ENCODE assay signal across 8 cellular contexts in the genomic region with DNA sequence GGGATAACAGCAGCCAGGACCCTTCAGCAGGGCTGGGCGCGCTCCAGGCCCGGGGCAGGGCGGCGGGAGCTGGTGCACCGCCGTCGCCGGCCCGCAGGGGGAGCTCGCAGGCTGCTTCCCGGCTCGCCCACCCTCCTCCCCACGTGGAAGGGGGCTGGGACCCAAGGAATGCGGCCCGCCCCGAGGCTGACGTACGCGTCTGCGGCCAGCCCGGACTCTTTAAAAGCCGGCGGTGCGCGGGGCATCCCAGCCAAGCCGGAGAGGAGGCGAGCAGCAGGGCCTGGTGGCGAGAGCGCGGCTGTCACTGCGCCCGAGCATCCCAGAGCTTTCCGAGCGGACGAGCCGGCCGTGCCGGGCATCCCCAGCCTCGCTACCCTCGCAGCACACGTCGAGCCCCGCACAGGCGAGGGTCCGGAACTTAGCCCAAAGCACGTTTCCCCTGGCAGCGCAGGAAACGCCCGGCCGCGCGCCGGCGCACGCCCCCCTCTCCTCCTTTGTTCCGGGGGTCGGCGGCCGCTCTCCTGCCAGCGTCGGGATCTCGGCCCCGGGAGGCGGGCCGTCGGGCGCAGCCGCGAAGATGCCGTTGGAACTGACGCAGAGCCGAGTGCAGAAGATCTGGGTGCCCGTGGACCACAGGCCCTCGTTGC. TPM values are rescaled to one million over a fixed set of nuclear protein-coding genes. Genes with fewer than 3 reads are reported as not detected.
DNase-seq lines count a peak whose midpoint lies in the region; ATAC-seq, FAIRE-seq and TF ChIP-seq lines count a peak whose summit lies in the region.

A gene (plus strand): TSS at position 249 of the 647 bp plus-strand sequence. CDS start 329 bp downstream, at position 578.

- peak within 1 kb of the TSS; percentile 64 to 93 (median 79) for H3K4me3 ChIP-seq in HepG2 (replicated peaks in 1 of 3; ENCODE audit: insufficient read depth in 1 of 3, low read depth in 2 of 3, low read length in 3 of 3)

- peak; percentile 89 for TF ChIP-seq CTCF in HepG2 (CRISPR knock-in tag; IDR thresholded peaks at IDR 0.05)

- H3K79me2 ChIP-seq in HepG2 (ENCODE audit: insufficient read depth, low read length), result peaks cover 13% of the 10 kb centered on the region

- TF ChIP-seq RAD21 in HepG2 (CRISPR knock-in tag; IDR thresholded peaks at IDR 0.05), result peak; percentile 93

- H3K36me3 ChIP-seq in HepG2 (replicated peaks in 1 of 2; ENCODE audit: control insufficient read depth in 1 of 2, insufficient read depth in 2 of 2, low read length in 2 of 2), result peaks cover 0 to 2% of the 10 kb centered on the region in 2 experiments; a peak in 2 of 5 replicates

- H3K27ac ChIP-seq in HepG2 (ENCODE audit: extremely low read length, insufficient read depth, low read length), result no peak within 1 kb of the TSS

- WGBS in HepG2 (ENCODE audit: low lambda C conversion rate), result 5% methylated on average over 19 of the region's 75 CpGs

- CTCF ChIA-PET in HepG2 (lab: Yijun Ruan, JAX; ENCODE audit: low intra/inter-chr PET ratio, low total read pairs), result interaction anchor here (2.0 to 2.1 kb wide), 2 partner anchors 114 to 199 kb away, joined by 5 to 22 read pairs; a partner anchor contains a TSS

- TF ChIP-seq EP300 in HepG2 (IDR thresholded peaks at IDR 0.05; ENCODE audit: low read depth in 2 of 2, low read length in 2 of 2), result no peak; a peak in 1 of 4 replicates
- TF ChIP-seq EP300 in HepG2 (CRISPR knock-in tag; IDR thresholded peaks at IDR 0.05; ENCODE audit: borderline replicate concordance), result peak; percentile 26; the same call in 1 of the 2 replicates

- in situ Hi-C loops in HepG2 (cut with HindIII; ENCODE audit: extremely low pct_ligation_motif_present, low pct_unique_long_range_greater_than_20kb), result loop anchor here (5.0 kb wide), 1 partner anchor 199 kb away; no protein-coding TSS in a partner anchor

- POLR2A ChIA-PET in HepG2 (lab: Yijun Ruan, JAX), result interaction anchor here (0.8 kb wide), 2 partner anchors 77 to 199 kb away, joined by 3 to 4 read pairs; no protein-coding TSS in a partner anchor

- peak within 1 kb of the TSS; percentile 98 for H3K4me2 ChIP-seq in HepG2 (ENCODE audit: low read depth, low read length)

- ATAC-seq in HG03064 (IDR thresholded peaks at IDR 0.05; ENCODE audit: low read depth, unreplicated experiment) (peak; percentile 60), HepG2 (peak; percentile 86)

- intact Hi-C loops in HepG2 (cut with micrococcal nuclease; ENCODE audit: unreplicated experiment), result loop anchor here (1.0 to 5.0 kb wide), 4 partner anchors 74 to 198 kb away; no protein-coding TSS in a partner anchor

- TSS peak; percentile 69 for BruUV-seq in HepG2 (replicated peaks; lab: Mats Ljungman, UMichigan)

- peak within 1 kb of the TSS; percentile 65 for H3K9ac ChIP-seq in HepG2 (ENCODE audit: insufficient read depth, low read depth, low read length)

- H3K4me1 ChIP-seq in HepG2 (ENCODE audit: insufficient read depth, low read length), result peaks cover 36% of the 10 kb centered on the region

- TF ChIP-seq POLR2A in GM18526 (IDR thresholded peaks at IDR 0.05; ENCODE audit: extremely low read depth, insufficient read length) (peak; percentile 80), HepG2 (IDR thresholded peaks at IDR 0.05; ENCODE audit: insufficient read depth in 1 of 2, low read depth in 2 of 2, low read length in 2 of 2) (peak in 1 of 2 experiments; percentile 92; a peak in 2 of 4 replicates)

- FAIRE-seq in HepG2 (lab: Jason Lieb, UNC), result peak; percentile 32

- DNase-seq in AG08395 (ENCODE audit: low spot score) (peak; percentile 98), NCI-H345 (lab: John Stamatoyannopoulos, UW) (peak; percentile 78), dermis blood vessel endothelial cell (peak; percentile 97), HepG2 (ENCODE audit: low spot score) (peak; percentile 81)
- DNase-seq in activated CD4-positive, alpha-beta T cell treated with anti-CD3 and anti-CD28 coated beads, Interleukin-2, amount 50 U/mL, for 24 hours (ENCODE audit: low read depth in 1 of 2, low spot score in 1 of 2), result peak; percentile 78 to 87
- peak; percentile 91 for DNase-seq in stimulated activated CD4-positive, alpha-beta T cell treated with anti-CD3 and anti-CD28 coated beads, Interleukin-4, amount 100 ng/mL, for 1 hour

- peaks cover 7% of the 10 kb centered on the region; the same call in 1 of the 2 replicates for H4K20me1 ChIP-seq in HepG2 (ENCODE audit: insufficient read depth, low read length)

- no peaks in the 10 kb centered on the region for H3K9me3 ChIP-seq in HepG2 (ENCODE audit: low read length)

- peaks cover 0 to 11% of the 10 kb centered on the region in 2 experiments; a peak in 1 of 5 replicates for H3K27me3 ChIP-seq in HepG2 (ENCODE audit: control insufficient read depth in 1 of 2, insufficient read depth in 2 of 2, low read length in 2 of 2)

- H2AFZ ChIP-seq in HepG2 (ENCODE audit: low read length), result no peak within 1 kb of the TSS

TF ChIP-seq in HepG2, 621 proteins besides CTCF, POLR2A, EP300 and RAD21 (continues in another document):
- 0 out of 2 replicates have a peak, but pooled peaks have one; percentile 51 for TF ChIP-seq GFI1 (CRISPR knock-in tag; IDR thresholded peaks at IDR 0.05; ENCODE audit: borderline replicate concordance)
- TF ChIP-seq SMAD9 (CRISPR knock-in tag; IDR thresholded peaks at IDR 0.05), result no peak
- TF ChIP-seq, protein P1, sequence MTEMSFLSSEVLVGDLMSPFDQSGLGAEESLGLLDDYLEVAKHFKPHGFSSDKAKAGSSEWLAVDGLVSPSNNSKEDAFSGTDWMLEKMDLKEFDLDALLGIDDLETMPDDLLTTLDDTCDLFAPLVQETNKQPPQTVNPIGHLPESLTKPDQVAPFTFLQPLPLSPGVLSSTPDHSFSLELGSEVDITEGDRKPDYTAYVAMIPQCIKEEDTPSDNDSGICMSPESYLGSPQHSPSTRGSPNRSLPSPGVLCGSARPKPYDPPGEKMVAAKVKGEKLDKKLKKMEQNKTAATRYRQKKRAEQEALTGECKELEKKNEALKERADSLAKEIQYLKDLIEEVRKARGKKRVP (CRISPR knock-in tag; IDR thresholded peaks at IDR 0.05), result peak in 1 of 2 experiments; percentile 66; a peak in 2 of 4 replicates
- TF ChIP-seq ZFP90 (CRISPR knock-in tag; IDR thresholded peaks at IDR 0.05; ENCODE audit: borderline replicate concordance), result peak; percentile 88; the same call in 1 of the 2 replicates
- TF ChIP-seq, protein P2, sequence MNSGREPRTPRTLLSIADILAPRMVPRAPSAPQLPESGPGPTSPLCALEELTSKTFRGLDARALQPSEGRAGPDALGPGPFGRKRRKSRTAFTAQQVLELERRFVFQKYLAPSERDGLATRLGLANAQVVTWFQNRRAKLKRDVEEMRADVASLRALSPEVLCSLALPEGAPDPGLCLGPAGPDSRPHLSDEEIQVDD (CRISPR knock-in tag; IDR thresholded peaks at IDR 0.05; ENCODE audit: borderline replicate concordance), result peak; percentile 74; the same call in 1 of the 2 replicates
- peak; percentile 71 for TF ChIP-seq ZSCAN25 (CRISPR knock-in tag; IDR thresholded peaks at IDR 0.05)
- TF ChIP-seq ZBTB1 (CRISPR knock-in tag; IDR thresholded peaks at IDR 0.05; ENCODE audit: borderline replicate concordance), result no peak
- peak; percentile 74; the same call in 1 of the 2 replicates for TF ChIP-seq CBFB (CRISPR knock-in tag; IDR thresholded peaks at IDR 0.05)
- no peak for TF ChIP-seq PAWR (CRISPR knock-in tag; IDR thresholded peaks at IDR 0.05; ENCODE audit: borderline replicate concordance)
- TF ChIP-seq RFXANK (CRISPR knock-in tag; IDR thresholded peaks at IDR 0.05), result peak; percentile 80; the same call in 1 of the 2 replicates
- 0 out of 2 replicates have a peak, but pooled peaks have one; percentile 40 for TF ChIP-seq NKX3-1 (CRISPR knock-in tag; IDR thresholded peaks at IDR 0.05)
- peak; percentile 44; the same call in 1 of the 2 replicates for TF ChIP-seq PPARG (CRISPR knock-in tag; conservative IDR thresholded peaks at IDR 0.05)
- TF ChIP-seq, protein P3, sequence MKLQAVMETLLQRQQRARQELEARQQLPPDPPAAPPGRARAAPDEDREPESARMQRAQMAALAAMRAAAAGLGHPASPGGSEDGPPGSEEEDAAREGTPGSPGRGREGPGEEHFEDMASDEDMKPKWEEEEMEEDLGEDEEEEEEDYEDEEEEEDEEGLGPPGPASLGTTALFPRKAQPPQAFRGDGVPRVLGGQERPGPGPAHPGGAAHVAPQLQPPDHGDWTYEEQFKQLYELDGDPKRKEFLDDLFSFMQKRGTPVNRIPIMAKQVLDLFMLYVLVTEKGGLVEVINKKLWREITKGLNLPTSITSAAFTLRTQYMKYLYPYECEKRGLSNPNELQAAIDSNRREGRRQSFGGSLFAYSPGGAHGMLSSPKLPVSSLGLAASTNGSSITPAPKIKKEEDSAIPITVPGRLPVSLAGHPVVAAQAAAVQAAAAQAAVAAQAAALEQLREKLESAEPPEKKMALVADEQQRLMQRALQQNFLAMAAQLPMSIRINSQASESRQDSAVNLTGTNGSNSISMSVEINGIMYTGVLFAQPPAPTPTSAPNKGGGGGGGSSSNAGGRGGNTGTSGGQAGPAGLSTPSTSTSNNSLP (IDR thresholded peaks at IDR 0.05; ENCODE audit: low read depth, low read length), result peak; percentile 36; the same call in 1 of the 2 replicates

RNA-seq across cellular contexts. Expression of the gene that starts here (rescaled TPM):
- 30.1 and 35.3 TPM in 2 replicates for total RNA-seq in dermis blood vessel endothelial cell
- total RNA-seq in HepG2 (2016; rRNA removed; fragmentation: Illumina TruSeq; extraction: Trizol), result 0.87 and 1.2 TPM in 2 replicates
- 0.18 and 0.20 TPM in 2 replicates for total RNA-seq in HepG2 (2016; cell fraction: cytosol; rRNA removed; fragmentation: Illumina TruSeq; extraction: Trizol; ENCODE audit: low read depth)
- total RNA-seq in HepG2 (2016; cell fraction: insoluble cytoplasmic fraction; rRNA removed; fragmentation: Illumina TruSeq; extraction: Trizol), result 0.36 and 0.80 TPM in 2 replicates
- 0.34 and 0.37 TPM in 2 replicates for total RNA-seq in HepG2 (2016; cell fraction: membrane; rRNA removed; fragmentation: Illumina TruSeq; extraction: Trizol)
- 0.88 and 1.3 TPM in 2 replicates for total RNA-seq in HepG2 (2016; cell fraction: nucleus; rRNA removed; fragmentation: Illumina TruSeq; extraction: Trizol)
- polyA plus RNA-seq in HepG2 (2011; rRNA removed), result 10.9 and 13.3 TPM in 2 replicates
- polyA plus RNA-seq in HepG2 (2011; cell fraction: cytosol; rRNA removed), result 3.7 and 4.8 TPM in 2 replicates
- 27.2 and 51.8 TPM in 2 replicates for polyA plus RNA-seq in HepG2 (2011; cell fraction: nucleus; rRNA removed)
- polyA plus RNA-seq in HepG2 (2012), result 9.2 and 16.4 TPM in 2 replicates
- 0.06 and 0.09 TPM in 2 replicates for polyA plus RNA-seq in HepG2 (2016; cell fraction: cytosol; fragmentation: Illumina TruSeq; extraction: Trizol; ENCODE audit: low read depth)
- polyA plus RNA-seq in HepG2 (2016; cell fraction: insoluble cytoplasmic fraction; fragmentation: Illumina TruSeq; extraction: Trizol; ENCODE audit: low read depth), result 0.51 and 0.97 TPM in 2 replicates
- polyA plus RNA-seq in HepG2 (2016; cell fraction: membrane; fragmentation: Illumina TruSeq; extraction: Trizol; ENCODE audit: low read depth), result 0.21 and 0.44 TPM in 2 replicates
- 1.6 and 4.3 TPM in 2 replicates for polyA plus RNA-seq in HepG2 (2016; cell fraction: nucleus; fragmentation: Illumina TruSeq; extraction: Trizol; ENCODE audit: insufficient read depth, low read depth)
- polyA minus RNA-seq in HepG2 (2011; rRNA and poly(A)+ RNA removed; ENCODE audit: low replicate concordance), result 10.8 and 22.0 TPM in 2 replicates
- 4.5 and 7.2 TPM in 2 replicates for polyA minus RNA-seq in HepG2 (2011; cell fraction: cytosol; rRNA and poly(A)+ RNA removed)
- 12.1 and 13.3 TPM in 2 replicates for polyA minus RNA-seq in HepG2 (2011; cell fraction: nucleus; rRNA and poly(A)+ RNA removed)

Comparison
In these comparisons a context has a peak if more than half of its experiments do, and no peak if none do; other contexts are left out.
1. RNA of the gene that starts here (total RNA-seq): 30.1 to 35.3 TPM in dermis blood vessel endothelial cell; 0.18 to 1.3 TPM in HepG2; every median in the first group is over 10 times any median in the second.
2. Peak in every context shown above with its lines, with median percentiles within 50 percentile points of each other: DNase-seq.